15 cellular contexts compared by ENCODE assay signal in genomic region chr11:96424693-96425092, GRCh38. TPM values are rescaled to one million over a fixed set of nuclear protein-coding genes. Genes with fewer than 3 reads are reported as not detected.
A peak's percentile ranks its signal among the peaks of the same experiment; 100 is the strongest.
DNase-seq lines count a peak whose midpoint lies in the region; ATAC-seq and TF ChIP-seq lines count a peak whose summit lies in the region.
"Had no signal": no experiment of that assay in that cellular context is flagged by ENCODE, and none has a peak within 500 bp of the region (broad histone marks: within the 10 kb centered on the region; RNA-seq: fewer than 3 reads in every experiment).

No MANE protein-coding gene starts in this region.

- H3K4me3 Mint-ChIP-seq in activated naive CD8-positive, alpha-beta T cell treated with anti-CD3 and anti-CD28 coated beads, Interleukin-2, amount 50 U/mL, for 24 hours: no peak overlapping the region
- H3K4me3 Mint-ChIP-seq: activated CD8-positive, alpha-beta T cell treated with anti-CD3 and anti-CD28 coated beads, Interleukin-2, amount 10 ng/mL, durations not matched to agents 7 days and 5 days; memory B cell had no signal

- H3K27me3 ChIP-seq in WERI-Rb-1 (ENCODE audit: insufficient read depth, low read depth, severe bottlenecking) (no peaks in the 10 kb centered on the region), smooth muscle cell (ENCODE audit: low read depth) (no peaks in the 10 kb centered on the region)

- H3K36me3 Mint-ChIP-seq in activated naive CD8-positive, alpha-beta T cell treated with anti-CD3 and anti-CD28 coated beads, Interleukin-2, amount 50 U/mL, for 24 hours (ENCODE audit: low read depth): no peaks in the 10 kb centered on the region
- H3K36me3 Mint-ChIP-seq: memory B cell had no signal

- H3K4me3 ChIP-seq in fibroblast of the aortic adventitia (ENCODE audit: low read depth, low read length) (no peak overlapping the region), WERI-Rb-1 (ENCODE audit: low read depth, low read length) (no peak overlapping the region), smooth muscle cell (no peak overlapping the region)
- H3K4me3 ChIP-seq: esophagus muscularis mucosa, spleen, suprapubic skin had no signal

- no peak overlapping the region for H3K27ac ChIP-seq in WERI-Rb-1
- H3K27ac ChIP-seq in smooth muscle cell (ENCODE audit: low read depth): no peak overlapping the region
- H3K27ac ChIP-seq: esophagus muscularis mucosa, spleen, suprapubic skin had no signal

- no peak overlapping the region for H3K4me2 ChIP-seq in smooth muscle cell

- H3K4me1 Mint-ChIP-seq in activated naive CD8-positive, alpha-beta T cell treated with anti-CD3 and anti-CD28 coated beads, Interleukin-2, amount 50 U/mL, for 24 hours: peaks cover 13% of the 10 kb centered on the region
- H3K4me1 Mint-ChIP-seq: memory B cell had no signal

- no peak overlapping the region for H3K9ac ChIP-seq in smooth muscle cell (ENCODE audit: low read depth)

- WGBS in smooth muscle cell (ENCODE audit: low lambda C conversion rate): 35% methylated on average over 2 of the region's 2 CpGs

- H3K79me2 ChIP-seq in smooth muscle cell (ENCODE audit: low read depth): no peaks in the 10 kb centered on the region

- peak overlapping the region; percentile 1 for H3K27ac Mint-ChIP-seq in activated naive CD8-positive, alpha-beta T cell treated with anti-CD3 and anti-CD28 coated beads, Interleukin-2, amount 50 U/mL, for 24 hours
- H3K27ac Mint-ChIP-seq: activated CD8-positive, alpha-beta T cell treated with anti-CD3 and anti-CD28 coated beads, Interleukin-2, amount 10 ng/mL, durations not matched to agents 7 days and 5 days had no signal

- H3F3A ChIP-seq in smooth muscle cell (ENCODE audit: low read depth): peaks cover 6% of the 10 kb centered on the region

- TF ChIP-seq CTCF in fibroblast of the aortic adventitia (IDR thresholded peaks at IDR 0.05; ENCODE audit: insufficient read depth, low read length): no peak
- no peak for TF ChIP-seq CTCF in WERI-Rb-1 (IDR thresholded peaks at IDR 0.05; ENCODE audit: low read depth, low read length)
- TF ChIP-seq CTCF in smooth muscle cell (IDR thresholded peaks at IDR 0.05; ENCODE audit: borderline replicate concordance, insufficient read depth, poor library complexity, severe bottlenecking): no peak

- H3K9me3 ChIP-seq in WERI-Rb-1 (ENCODE audit: severe bottlenecking) (no peaks in the 10 kb centered on the region), smooth muscle cell (replicated peaks; ENCODE audit: low read depth) (no peaks in the 10 kb centered on the region)
- H3K9me3 ChIP-seq: esophagus muscularis mucosa, spleen, suprapubic skin had no signal

- H4K20me1 ChIP-seq in smooth muscle cell (ENCODE audit: low read depth): no peaks in the 10 kb centered on the region

- no peak overlapping the region for H2AFZ ChIP-seq in smooth muscle cell (ENCODE audit: low read depth)

- H3K36me3 ChIP-seq in WERI-Rb-1 (no peaks in the 10 kb centered on the region), smooth muscle cell (ENCODE audit: low read depth) (no peaks in the 10 kb centered on the region)
- H3K36me3 ChIP-seq: esophagus muscularis mucosa, spleen, suprapubic skin had no signal

- peaks cover 34% of the 10 kb centered on the region for H3K27me3 Mint-ChIP-seq in activated naive CD8-positive, alpha-beta T cell treated with anti-CD3 and anti-CD28 coated beads, Interleukin-2, amount 50 U/mL, for 24 hours

- ATAC-seq in activated naive CD8-positive, alpha-beta T cell treated with anti-CD3 and anti-CD28 coated beads, Interleukin-2, amount 50 U/mL, for 24 hours: peak; percentile 75
- ATAC-seq: activated CD8-positive, alpha-beta T cell treated with anti-CD3 and anti-CD28 coated beads, Interleukin-2, amount 10 ng/mL, durations not matched to agents 7 days and 5 days had no signal

- no peaks in the 10 kb centered on the region for H3K9me3 Mint-ChIP-seq in activated naive CD8-positive, alpha-beta T cell treated with anti-CD3 and anti-CD28 coated beads, Interleukin-2, amount 50 U/mL, for 24 hours
- H3K9me3 Mint-ChIP-seq: memory B cell had no signal

- DNase-seq in A172 (ENCODE audit: low spot score): peak; percentile 28
- DNase-seq in GM04504 (ENCODE audit: low read depth): peak; percentile 17
- no peak for DNase-seq in activated naive CD8-positive, alpha-beta T cell treated with anti-CD3 and anti-CD28 coated beads, Interleukin-2, amount 50 U/mL, for 24 hours
- peak; percentile 60 for DNase-seq in fibroblast of the aortic adventitia (ENCODE audit: low read depth)
- no peak for DNase-seq in WERI-Rb-1
- DNase-seq in medulla oblongata (ENCODE audit: extremely low spot score): no peak
- no peak for DNase-seq in smooth muscle cell (lab: John Stamatoyannopoulos, UW; ENCODE audit: unreplicated experiment)
- no peak for DNase-seq in SK-N-DZ (ENCODE audit: low spot score)
- DNase-seq: activated CD8-positive, alpha-beta T cell treated with anti-CD3 and anti-CD28 coated beads, Interleukin-2, amount 10 ng/mL, durations not matched to agents 7 days and 5 days; NCI-H1048; occipital lobe; spleen had no signal

- no peaks in the 10 kb centered on the region for H3K4me1 ChIP-seq in smooth muscle cell (ENCODE audit: low read depth)
- H3K4me1 ChIP-seq: esophagus muscularis mucosa, spleen, suprapubic skin had no signal

RNA-seq across cellular contexts. Expression of gene JRKL, which starts 34.9 kb away (rescaled TPM):
- 5.9 and 7.8 TPM in 2 replicates for total RNA-seq in A172 (2014; rRNA removed; shearing (Covaris generic))
- total RNA-seq in fibroblast of the aortic adventitia (ENCODE audit: low replicate concordance) (8.2 and 10.4 TPM in 2 replicates), smooth muscle cell (12.1 and 16.9 TPM in 2 replicates)
- 6.1 and 7.1 TPM in 2 replicates for polyA plus RNA-seq in smooth muscle cell
- polyA plus RNA-seq in SK-N-DZ (2014; cell fraction: cytosol; rRNA removed): 2.8 and 3.0 TPM in 2 replicates
- 3.3 and 7.7 TPM in 2 replicates for polyA plus RNA-seq in SK-N-DZ (2014; cell fraction: nucleus; rRNA removed)

RNA-seq across cellular contexts. Expression of gene CCDC82, which starts 35.0 kb away (rescaled TPM):
- total RNA-seq in A172 (2014; rRNA removed; shearing (Covaris generic)): 9.9 and 32.3 TPM in 2 replicates
- total RNA-seq in fibroblast of the aortic adventitia (ENCODE audit: low replicate concordance) (31.2 and 53.1 TPM in 2 replicates), smooth muscle cell (32.8 and 49.4 TPM in 2 replicates)
- 19.8 and 23.1 TPM in 2 replicates for polyA plus RNA-seq in smooth muscle cell
- polyA plus RNA-seq in SK-N-DZ (2014; cell fraction: cytosol; rRNA removed): 14.0 and 16.4 TPM in 2 replicates
- polyA plus RNA-seq in SK-N-DZ (2014; cell fraction: nucleus; rRNA removed): 38.6 and 56.4 TPM in 2 replicates

Comparison
In these comparisons a context has a peak if more than half of its experiments do, and no peak if none do; other contexts are left out.
1. DNase-seq: peak in A172 (single experiment), GM04504 (single experiment) and fibroblast of the aortic adventitia (single experiment); none in activated naive CD8-positive, alpha-beta T cell treated with anti-CD3 and anti-CD28 coated beads, Interleukin-2, amount 50 U/mL, for 24 hours (single experiment), WERI-Rb-1 (single experiment), medulla oblongata (single experiment), smooth muscle cell (single experiment) and SK-N-DZ (single experiment).